In genomic region chr9:19922476-19923118, GRCh38 we compare ENCODE assay signal across 1 cellular context.
TF ChIP-seq lines count a peak whose summit lies in the region.

No MANE protein-coding gene starts in this region.

TF ChIP-seq in K562, 482 proteins besides CTCF, POLR2A, EP300 and RAD21 (continued from another document):
- TF ChIP-seq ZNF785 (CRISPR knock-in tag; IDR thresholded peaks at IDR 0.05) (no peak), FOXP1 (CRISPR knock-in tag; IDR thresholded peaks at IDR 0.05) (no peak), DEAF1 (CRISPR knock-in tag; IDR thresholded peaks at IDR 0.05) (peak; percentile 69), POLR3A (IDR thresholded peaks at IDR 0.05; ENCODE audit: borderline replicate concordance, extremely low read depth, insufficient read depth, insufficient read length) (no peak), RBM25 (IDR thresholded peaks at IDR 0.05; ENCODE audit: low read depth, low read length, severe bottlenecking) (no peak), SIN3A (IDR thresholded peaks at IDR 0.05; ENCODE audit: borderline replicate concordance in 2 of 2, control insufficient read depth in 1 of 2, low read depth in 2 of 2, low read length in 2 of 2) (no peak), SMC3 (conservative IDR thresholded peaks at IDR 0.05; ENCODE audit: insufficient read depth, low read depth, low read length) (peak; percentile 40; the same call in 1 of the 2 replicates)
